9 cellular contexts compared by ENCODE assay signal in the genomic region with DNA sequence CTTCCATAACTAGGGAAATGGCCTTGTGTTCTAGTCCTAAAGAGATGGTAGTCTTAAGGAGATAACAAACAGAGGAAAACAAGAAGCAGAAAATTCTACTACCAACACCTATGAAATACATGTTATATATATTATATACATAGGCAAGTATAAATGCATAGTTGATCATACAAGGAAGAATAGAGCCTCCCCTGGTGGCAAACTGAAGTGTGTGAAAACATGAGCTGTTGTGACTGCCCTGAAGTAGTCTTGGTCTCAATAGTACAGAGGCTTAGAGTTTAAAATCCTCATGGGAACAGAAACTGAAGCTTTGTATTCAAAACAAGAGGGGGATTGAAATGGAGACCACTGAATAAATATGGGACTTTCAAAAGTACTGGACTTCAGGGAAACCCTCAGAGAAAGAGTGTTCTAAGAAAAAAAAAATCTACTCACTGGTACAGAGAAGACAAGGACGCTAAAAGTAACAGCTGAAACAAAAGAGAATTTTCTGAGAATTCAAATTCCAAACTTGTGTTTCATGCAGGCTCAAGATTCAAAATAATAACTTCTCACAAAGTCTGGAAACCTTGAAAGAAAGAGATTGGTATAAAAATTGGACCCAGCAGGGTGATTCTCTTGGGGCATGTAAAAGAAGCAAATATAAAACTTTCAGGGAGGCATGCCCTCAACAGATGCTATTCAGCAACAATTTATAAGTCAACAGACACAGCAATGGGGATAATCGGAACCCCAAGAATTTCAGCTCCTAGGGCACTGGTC. TPM values are rescaled to one million over a fixed set of nuclear protein-coding genes. Genes with fewer than 3 reads are reported as not detected.
DNase-seq lines count a peak whose midpoint lies in the region; ATAC-seq and TF ChIP-seq lines count a peak whose summit lies in the region.
"Had no signal": no experiment of that assay in that cellular context is flagged by ENCODE, and none has a peak within 500 bp of the region (broad histone marks: within the 10 kb centered on the region; RNA-seq: fewer than 3 reads in every experiment).

No MANE protein-coding gene starts in this region.

- peaks cover 5% of the 10 kb centered on the region for H3K9me3 Mint-ChIP-seq in progenitor cell of endocrine pancreas (ENCODE audit: low read depth)

- ATAC-seq in GM19025 (IDR thresholded peaks at IDR 0.05; ENCODE audit: low read depth, unreplicated experiment), result peak; percentile 75
- ATAC-seq in HG03565 (IDR thresholded peaks at IDR 0.05; ENCODE audit: unreplicated experiment), result peak; percentile 47

- no peaks in the 10 kb centered on the region for H3K27me3 Mint-ChIP-seq in progenitor cell of endocrine pancreas
- H3K27me3 Mint-ChIP-seq: stimulated activated naive CD8-positive, alpha-beta T cell treated with anti-CD3 and anti-CD28 coated beads, Interleukin-15, Interleukin-2, amounts not matched to agents 100 ng/mL and 50 ng/mL, for 24 hours had no signal

- no peaks in the 10 kb centered on the region for H3K4me1 Mint-ChIP-seq in progenitor cell of endocrine pancreas (ENCODE audit: low read depth)

- no peak overlapping the region for H3K4me3 Mint-ChIP-seq in progenitor cell of endocrine pancreas (ENCODE audit: low read depth)
- H3K4me3 Mint-ChIP-seq: stimulated activated naive CD8-positive, alpha-beta T cell treated with anti-CD3 and anti-CD28 coated beads, Interleukin-15, Interleukin-2, amounts not matched to agents 100 ng/mL and 50 ng/mL, for 24 hours had no signal

- H3K27ac Mint-ChIP-seq in progenitor cell of endocrine pancreas, result no peak overlapping the region
- H3K27ac Mint-ChIP-seq: stimulated activated naive CD8-positive, alpha-beta T cell treated with anti-CD3 and anti-CD28 coated beads, Interleukin-15, Interleukin-2, amounts not matched to agents 100 ng/mL and 50 ng/mL, for 24 hours had no signal

- no peaks in the 10 kb centered on the region for H3K36me3 Mint-ChIP-seq in progenitor cell of endocrine pancreas (ENCODE audit: insufficient read depth)

- no peak for DNase-seq in AG09319 (ENCODE audit: extremely low read depth, low read depth)
- DNase-seq in astrocyte of the hippocampus (ENCODE audit: low read depth, low spot score), result peak; percentile 12
- DNase-seq in progenitor cell of endocrine pancreas (ENCODE audit: low spot score, unreplicated experiment), result no peak
- DNase-seq in DMS79 (lab: John Stamatoyannopoulos, UW), result no peak
- no peak for DNase-seq in NCI-H2107 treated with DMSO at 0.1 percent for 48 hours (lab: John Stamatoyannopoulos, UW; ENCODE audit: unreplicated experiment)
- no peak for DNase-seq in NCI-H1930 (lab: John Stamatoyannopoulos, UW)

- peak; percentile 35 for TF ChIP-seq CTCF in AG09319 (IDR thresholded peaks at IDR 0.05; ENCODE audit: low read depth, low read length)
- TF ChIP-seq CTCF in progenitor cell of endocrine pancreas (IDR thresholded peaks at IDR 0.05; ENCODE audit: unreplicated experiment), result peak; percentile 24

RNA-seq across cellular contexts. Expression of a gene that starts 59.7 kb away (rescaled TPM):
- total RNA-seq in progenitor cell of endocrine pancreas, result 0.69 and 1.0 TPM in 2 replicates
